Comparison of ENCODE assay signal across 23 cellular contexts in genomic region chrX:132146456-132146855, GRCh38. TPM values are rescaled to one million over a fixed set of nuclear protein-coding genes. Genes with fewer than 3 reads are reported as not detected.
DNase-seq lines count a peak whose midpoint lies in the region; ATAC-seq, FAIRE-seq and TF ChIP-seq lines count a peak whose summit lies in the region.
"Had no signal": no experiment of that assay in that cellular context is flagged by ENCODE, and none has a peak within 500 bp of the region (broad histone marks: within the 10 kb centered on the region; RNA-seq: fewer than 3 reads in every experiment).

No MANE protein-coding gene starts in this region.

- no peak overlapping the region for H3K27ac Mint-ChIP-seq in CD8-positive, alpha-beta memory T cell

- H3K36me3 ChIP-seq in H1 (ENCODE audit: control insufficient read depth in 2 of 4, insufficient read depth in 4 of 4, low read length in 3 of 4) (no peaks in the 10 kb centered on the region), left ventricle myocardium inferior (no peaks in the 10 kb centered on the region)
- no peaks in the 10 kb centered on the region for H3K36me3 ChIP-seq in CD8-positive, alpha-beta memory T cell (ENCODE audit: insufficient read depth, low read length)
- H3K36me3 ChIP-seq: Peyer's patch, SJCRH30 had no signal

- POLR2A ChIA-PET in H1 (lab: Charles Lee; ENCODE audit: partially characterized antibody), result no interaction called here
- POLR2A ChIA-PET in CD8-positive, alpha-beta memory T cell (lab: Charles Lee), result no interaction called here

- no peaks in the 10 kb centered on the region for H3K4me1 ChIP-seq in H1 (replicated peaks in 1 of 4; ENCODE audit: control insufficient read depth in 3 of 4, insufficient read depth in 4 of 4, low read length in 3 of 4)
- H3K4me1 ChIP-seq in left ventricle myocardium inferior, result no peaks in the 10 kb centered on the region
- no peaks in the 10 kb centered on the region for H3K4me1 ChIP-seq in CD8-positive, alpha-beta memory T cell (ENCODE audit: insufficient read depth, low read length)
- H3K4me1 ChIP-seq: Peyer's patch, SJCRH30 had no signal

- no peak overlapping the region for H2AFZ ChIP-seq in H1 (ENCODE audit: low read length)
- H2AFZ ChIP-seq: GM23248 had no signal

- H3K27ac ChIP-seq in H1 (ENCODE audit: low read depth, low read length) (no peak overlapping the region), left ventricle myocardium inferior (replicated peaks) (no peak overlapping the region)
- H3K27ac ChIP-seq in CD8-positive, alpha-beta memory T cell (ENCODE audit: low read depth, low read length), result no peak overlapping the region
- H3K27ac ChIP-seq: C4-2B, GM23248, KMS-11, Peyer's patch, SJCRH30 had no signal

- no peaks in the 10 kb centered on the region for H3K36me3 Mint-ChIP-seq in CD8-positive, alpha-beta memory T cell

- no peaks in the 10 kb centered on the region for H3K4me1 Mint-ChIP-seq in CD8-positive, alpha-beta memory T cell

- no peaks in the 10 kb centered on the region for H3K79me2 ChIP-seq in H1 (ENCODE audit: control insufficient read depth in 1 of 2, insufficient read depth in 2 of 2, low read length in 2 of 2)

- FAIRE-seq in H1 (lab: Jason Lieb, UNC), result peak; percentile 13

- H3K4ac ChIP-seq in H1 (replicated peaks; ENCODE audit: insufficient read length, low read depth, low read length), result no peak overlapping the region

- ATAC-seq in GM21529 (IDR thresholded peaks at IDR 0.05; ENCODE audit: unreplicated experiment) (peak; percentile 67), left lobe of liver (peak; percentile 99)
- ATAC-seq: HCT116 had no signal

- no peak for TF ChIP-seq EP300 in H1 (IDR thresholded peaks at IDR 0.05; ENCODE audit: borderline replicate concordance in 1 of 2, low read depth in 2 of 2, low read length in 2 of 2)

- H2BK12ac ChIP-seq in H1 (ENCODE audit: low read depth, low read length), result no peak overlapping the region

- no peak overlapping the region for H2BK5ac ChIP-seq in H1 (ENCODE audit: low read depth, low read length)

- intact Hi-C loops in left ventricle myocardium inferior (cut with micrococcal nuclease) (no loop called here), posterior vena cava (cut with DNase I) (no loop called here)

- TF ChIP-seq POLR2A in H1 (IDR thresholded peaks at IDR 0.05; ENCODE audit: control extremely low read depth in 1 of 2, low read depth in 2 of 2, low read length in 2 of 2), result no peak

- no peaks in the 10 kb centered on the region for H3K79me1 ChIP-seq in H1 (ENCODE audit: low read depth, low read length)

- H4K20me1 ChIP-seq in H1 (replicated peaks in 1 of 2; ENCODE audit: control insufficient read depth in 1 of 2, insufficient read depth in 2 of 2, low read length in 2 of 2), result no peaks in the 10 kb centered on the region

- no peak for TF ChIP-seq RAD21 in H1 (IDR thresholded peaks at IDR 0.05 in 1 of 2, conservative IDR thresholded peaks at IDR 0.05 in 1 of 2; ENCODE audit: low read depth in 2 of 2, low read length in 2 of 2)

- WGBS in H1 (ENCODE audit: extremely low coverage in 1 of 2, insufficient coverage in 1 of 2, insufficient read length in 1 of 2, insufficient replicate concordance in 2 of 2, low coverage in 1 of 2, low lambda C conversion rate in 2 of 2, missing lambda C conversion rate in 1 of 2), 2 experiments, result 11% methylated on average over 1 of the region's 1 CpG; no CpG with 5 or more reads in 1 of the 2 experiments

- H3K9ac ChIP-seq in H1 (replicated peaks in 1 of 4; ENCODE audit: extremely low read depth in 1 of 4, low read depth in 3 of 4, low read length in 3 of 4), result no peak overlapping the region
- H3K9ac ChIP-seq: GM23248, KMS-11 had no signal

- H3K4me3 ChIP-seq in H1 (ENCODE audit: extremely low read depth in 1 of 4, insufficient read depth in 2 of 4, low read depth in 3 of 4, low read length in 4 of 4) (no peak overlapping the region), left ventricle myocardium inferior (no peak overlapping the region)
- no peak overlapping the region for H3K4me3 ChIP-seq in CD8-positive, alpha-beta memory T cell (ENCODE audit: low read length)
- H3K4me3 ChIP-seq: GM23248, Peyer's patch, SJCRH30 had no signal

- CTCF ChIA-PET in H1 (lab: Charles Lee; ENCODE audit: partially characterized antibody), result interaction anchor here (0.6 to 1.0 kb wide), 2 partner anchors 28 to 455 kb away, joined by 3 read pairs; no protein-coding TSS in a partner anchor
- CTCF ChIA-PET in CD8-positive, alpha-beta memory T cell (lab: Charles Lee), result interaction anchor here (1.5 kb wide), 1 partner anchor 54 kb away, joined by 3 read pairs; no protein-coding TSS in a partner anchor

- no peaks in the 10 kb centered on the region for H3K9me3 ChIP-seq in H1 (ENCODE audit: insufficient read depth in 2 of 2, low read depth in 1 of 2, low read length in 1 of 2)
- no peaks in the 10 kb centered on the region for H3K9me3 ChIP-seq in left ventricle myocardium inferior (replicated peaks)
- H3K9me3 ChIP-seq in CD8-positive, alpha-beta memory T cell (ENCODE audit: low read length), result no peaks in the 10 kb centered on the region
- H3K9me3 ChIP-seq: Peyer's patch, SJCRH30 had no signal

- peak; percentile 0 for DNase-seq in LoVo (ENCODE audit: low spot score)
- DNase-seq in H1 (ENCODE audit: low read depth in 1 of 2, low spot score in 2 of 2), result no peak
- peak; percentile 48 for DNase-seq in left lobe of liver (ENCODE audit: low spot score)
- no peak for DNase-seq in left ventricle myocardium inferior
- DNase-seq in posterior vena cava (ENCODE audit: low spot score), result no peak
- no peak for DNase-seq in kidney tubule cell (ENCODE audit: low spot score)
- DNase-seq in CD8-positive, alpha-beta memory T cell, result no peak
- DNase-seq: GF-D8, GM23248, NCI-H1105, NCI-H146, NCI-H2029, NCI-H2227 treated with DMSO at 0.1 percent for 48 hours, NCI-H510A, NCI-H774, Peyer's patch, SJCRH30 had no signal

- H2BK15ac ChIP-seq in H1 (ENCODE audit: low read length), result no peak overlapping the region

- H4K8ac ChIP-seq in H1 (ENCODE audit: extremely low read depth, insufficient read depth, low read length), result no peak overlapping the region

- H3K56ac ChIP-seq in H1 (replicated peaks; ENCODE audit: insufficient read length, low read depth, low read length), result no peak overlapping the region

- H3K4me3 Mint-ChIP-seq in CD8-positive, alpha-beta memory T cell, result no peak overlapping the region

- no peaks in the 10 kb centered on the region for H3K9me3 Mint-ChIP-seq in CD8-positive, alpha-beta memory T cell

- H3K14ac ChIP-seq in H1 (ENCODE audit: insufficient read length), result no peak overlapping the region

- no peak overlapping the region for H2BK20ac ChIP-seq in H1 (ENCODE audit: low read length)

- H2BK120ac ChIP-seq in H1 (replicated peaks; ENCODE audit: low read depth, low read length), result no peak overlapping the region

- H3K4me2 ChIP-seq in H1 (ENCODE audit: insufficient read depth in 1 of 2, low read depth in 2 of 2, low read length in 2 of 2), result no peak overlapping the region
- H3K4me2 ChIP-seq: KMS-11 had no signal

- no peak overlapping the region for H3K18ac ChIP-seq in H1 (ENCODE audit: extremely low read depth, low read length)

- no peak overlapping the region for H4K5ac ChIP-seq in H1 (ENCODE audit: insufficient read length, low read depth, low read length)

- TF ChIP-seq CTCF in H1 (IDR thresholded peaks at IDR 0.05; ENCODE audit: control extremely low read depth in 1 of 3, insufficient read depth in 1 of 3, low read depth in 1 of 3, low read length in 3 of 3) (no peak), left ventricle myocardium inferior (IDR thresholded peaks at IDR 0.05; ENCODE audit: borderline replicate concordance) (no peak)

- no peak overlapping the region for H4K91ac ChIP-seq in H1 (replicated peaks; ENCODE audit: insufficient read length, low read length)

- peaks cover 9 to 14% of the 10 kb centered on the region in 2 donors for H3K27me3 Mint-ChIP-seq in CD8-positive, alpha-beta memory T cell

- no peaks in the 10 kb centered on the region for H3K23me2 ChIP-seq in H1 (ENCODE audit: low read depth, low read length)

- H3K27me3 ChIP-seq in H1 (replicated peaks in 1 of 4; ENCODE audit: control insufficient read depth in 3 of 4, extremely low read depth in 1 of 4, insufficient read depth in 3 of 4, low read length in 3 of 4) (no peaks in the 10 kb centered on the region), left ventricle myocardium inferior (ENCODE audit: low read depth) (no peaks in the 10 kb centered on the region)
- H3K27me3 ChIP-seq in CD8-positive, alpha-beta memory T cell (ENCODE audit: insufficient read depth, low read length, poor library complexity, severe bottlenecking), result no peaks in the 10 kb centered on the region
- H3K27me3 ChIP-seq: Peyer's patch, SJCRH30 had no signal

- H2AK5ac ChIP-seq in H1 (ENCODE audit: low read depth, low read length), result no peak overlapping the region

- no peak overlapping the region for H3K23ac ChIP-seq in H1 (ENCODE audit: insufficient read length)

TF ChIP-seq in H1, 55 proteins besides CTCF, POLR2A, EP300 and RAD21 (continues in another document):
- TF ChIP-seq YY1 (IDR thresholded peaks at IDR 0.05; ENCODE audit: low read depth, low read length), result no peak
- no peak for TF ChIP-seq SIX5 (IDR thresholded peaks at IDR 0.05; ENCODE audit: low read depth, low read length)
- no peak for TF ChIP-seq HDAC2 (IDR thresholded peaks at IDR 0.05; ENCODE audit: borderline replicate concordance in 1 of 2, low read depth in 2 of 2, low read length in 2 of 2)
- no peak for TF ChIP-seq BACH1 (IDR thresholded peaks at IDR 0.05; ENCODE audit: low read length)
- TF ChIP-seq RNF2 (IDR thresholded peaks at IDR 0.05; ENCODE audit: borderline replicate concordance, low read depth, low read length, missing control alignments, poor library complexity, severe bottlenecking), result no peak
- TF ChIP-seq, protein P1, sequence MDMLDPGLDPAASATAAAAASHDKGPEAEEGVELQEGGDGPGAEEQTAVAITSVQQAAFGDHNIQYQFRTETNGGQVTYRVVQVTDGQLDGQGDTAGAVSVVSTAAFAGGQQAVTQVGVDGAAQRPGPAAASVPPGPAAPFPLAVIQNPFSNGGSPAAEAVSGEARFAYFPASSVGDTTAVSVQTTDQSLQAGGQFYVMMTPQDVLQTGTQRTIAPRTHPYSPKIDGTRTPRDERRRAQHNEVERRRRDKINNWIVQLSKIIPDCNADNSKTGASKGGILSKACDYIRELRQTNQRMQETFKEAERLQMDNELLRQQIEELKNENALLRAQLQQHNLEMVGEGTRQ (IDR thresholded peaks at IDR 0.05; ENCODE audit: low read length), result no peak

RNA-seq across cellular contexts. Expression of gene FRMD7, which starts 18.6 kb away (rescaled TPM):
- not detected in 2 replicates for total RNA-seq in H1 (2021; fragmentation: NEBNext Ultra II Directional; extraction: Animal tissue kit (Norgen Biotek cat#: 25700))
- not detected in 2 replicates for polyA plus RNA-seq in H1 (2011; rRNA removed)
- not detected for polyA plus RNA-seq in H1 (2011; cell fraction: cytosol; rRNA removed)
- not detected for polyA plus RNA-seq in H1 (2011; cell fraction: nucleus; rRNA removed)
- not detected in 4 replicates for polyA plus RNA-seq in H1 (2012, experiment 1 of 2)
- not detected for polyA plus RNA-seq in H1 (2012, experiment 2 of 2)
- not detected for polyA plus RNA-seq in H1 (2013, experiment 1 of 2)
- not detected for polyA plus RNA-seq in H1 (2013, experiment 2 of 2)
- not detected in 2 replicates for polyA minus RNA-seq in H1 (2011; rRNA and poly(A)+ RNA removed)
- polyA minus RNA-seq in H1 (2011; cell fraction: cytosol; rRNA and poly(A)+ RNA removed), result not detected
- polyA minus RNA-seq in H1 (2011; cell fraction: nucleus; rRNA and poly(A)+ RNA removed), result not detected
- total RNA-seq in left lobe of liver (0.05 TPM), left ventricle myocardium inferior (0.14 TPM), posterior vena cava (under 1 TPM; 0.19 to 0.69 TPM)
- not detected for total RNA-seq in CD8-positive, alpha-beta memory T cell
- not detected for polyA plus RNA-seq in CD8-positive, alpha-beta memory T cell
- total RNA-seq: A172, Peyer's patch, SJCRH30 had no signal
- polyA plus RNA-seq: AG04450, GM23248 had no signal

Comparison
In these comparisons a context has a peak if more than half of its experiments do, and no peak if none do; other contexts are left out.
1. DNase-seq: peak in LoVo (single experiment) and left lobe of liver (single experiment); none in H1 (0 of 2), left ventricle myocardium inferior (single experiment), posterior vena cava (single experiment), kidney tubule cell (single experiment) and CD8-positive, alpha-beta memory T cell (0 of 5).